Comparison of ENCODE assay signal across 11 cellular contexts in genomic region chr14:101825797-101826196, GRCh38.
DNase-seq lines count a peak whose midpoint lies in the region; ATAC-seq and TF ChIP-seq lines count a peak whose summit lies in the region.
"Had no signal": no experiment of that assay in that cellular context is flagged by ENCODE, and none has a peak within 500 bp of the region (broad histone marks: within the 10 kb centered on the region; RNA-seq: fewer than 3 reads in every experiment).

No MANE protein-coding gene starts in this region.

- no peak for DNase-seq in activated T-cell treated with anti-CD3 and anti-CD28 coated beads, Interleukin-2, amount 50 U/mL, for 72 hours
- DNase-seq in activated T-cell treated with anti-CD3 and anti-CD28 coated beads for 4 hours = no peak
- no peak for DNase-seq in activated CD4-positive, alpha-beta memory T cell treated with anti-CD3 and anti-CD28 coated beads for 36 hours
- DNase-seq in memory B cell (ENCODE audit: low spot score in 2 of 2) = no peak
- DNase-seq in thyroid gland = no peak
- no peak for DNase-seq in effector CD8-positive, alpha-beta T cell (lab: John Stamatoyannopoulos, UW)
- DNase-seq in DMS114 treated with DMSO at 0.1 percent for 48 hours (lab: John Stamatoyannopoulos, UW; ENCODE audit: unreplicated experiment) = no peak
- DNase-seq: amygdala, NCI-H1930 had no signal

- peaks cover 5 to 53% of the 10 kb centered on the region in 2 donors for H3K4me1 ChIP-seq in thyroid gland

- CTCF ChIA-PET in activated CD4-positive, alpha-beta memory T cell treated with anti-CD3 and anti-CD28 coated beads for 36 hours (lab: Charles Lee) = interaction anchor here (0.5 to 5.1 kb wide), 3 partner anchors 14 to 55 kb away, joined by 3 to 59 read pairs (median 14); no protein-coding TSS in a partner anchor

- no peaks in the 10 kb centered on the region for H3K27me3 Mint-ChIP-seq in activated T-cell treated with anti-CD3 and anti-CD28 coated beads, Interleukin-2, amount 50 U/mL, for 72 hours (ENCODE audit: low read depth)
- H3K27me3 Mint-ChIP-seq in activated CD4-positive, alpha-beta memory T cell treated with anti-CD3 and anti-CD28 coated beads for 36 hours = no peaks in the 10 kb centered on the region
- H3K27me3 Mint-ChIP-seq in memory B cell = no peaks in the 10 kb centered on the region

- no peak for ATAC-seq in activated T-cell treated with anti-CD3 and anti-CD28 coated beads, Interleukin-2, amount 50 U/mL, for 72 hours (replicated peaks in 1 of 2)
- ATAC-seq in memory B cell (ENCODE audit: low read depth) (no peak), HG03460 (IDR thresholded peaks at IDR 0.05; ENCODE audit: unreplicated experiment) (no peak)

- POLR2A ChIA-PET in activated CD4-positive, alpha-beta memory T cell treated with anti-CD3 and anti-CD28 coated beads for 36 hours (lab: Charles Lee) = interaction anchor here (1.1 to 5.6 kb wide), 6 partner anchors 9 to 120 kb away, joined by 3 to 229 read pairs (median 44); no protein-coding TSS in a partner anchor

- no peaks in the 10 kb centered on the region for H3K36me3 ChIP-seq in thyroid gland
- H3K36me3 ChIP-seq: prostate gland had no signal

- intact Hi-C loops in activated CD4-positive, alpha-beta memory T cell treated with anti-CD3 and anti-CD28 coated beads for 36 hours (cut with micrococcal nuclease) = loop anchor here (1.0 to 2.0 kb wide), 3 partner anchors 8 to 195 kb away; no protein-coding TSS in a partner anchor
- intact Hi-C loops in thyroid gland (cut with DNase I) = no loop called here

- no peaks in the 10 kb centered on the region for H3K9me3 Mint-ChIP-seq in activated T-cell treated with anti-CD3 and anti-CD28 coated beads, Interleukin-2, amount 50 U/mL, for 72 hours
- no peaks in the 10 kb centered on the region for H3K9me3 Mint-ChIP-seq in activated CD4-positive, alpha-beta memory T cell treated with anti-CD3 and anti-CD28 coated beads for 36 hours
- H3K9me3 Mint-ChIP-seq in memory B cell = no peaks in the 10 kb centered on the region

- H3K27ac Mint-ChIP-seq in activated T-cell treated with anti-CD3 and anti-CD28 coated beads, Interleukin-2, amount 50 U/mL, for 72 hours = peak overlapping the region; percentile 98
- peak overlapping the region; percentile 99 for H3K27ac Mint-ChIP-seq in activated CD4-positive, alpha-beta memory T cell treated with anti-CD3 and anti-CD28 coated beads for 36 hours
- peak overlapping the region; percentile 100 for H3K27ac Mint-ChIP-seq in memory B cell

- TF ChIP-seq CTCF in thyroid gland (IDR thresholded peaks at IDR 0.05) = no peak

- H3K36me3 Mint-ChIP-seq in activated T-cell treated with anti-CD3 and anti-CD28 coated beads, Interleukin-2, amount 50 U/mL, for 72 hours (ENCODE audit: insufficient read depth in 2 of 2) = peaks cover 16 to 46% of the 10 kb centered on the region in 2 donors
- peaks cover 64% of the 10 kb centered on the region for H3K36me3 Mint-ChIP-seq in activated CD4-positive, alpha-beta memory T cell treated with anti-CD3 and anti-CD28 coated beads for 36 hours
- H3K36me3 Mint-ChIP-seq in memory B cell = peaks cover 12% of the 10 kb centered on the region

- H3K4me1 Mint-ChIP-seq in activated T-cell treated with anti-CD3 and anti-CD28 coated beads, Interleukin-2, amount 50 U/mL, for 72 hours (ENCODE audit: low read depth) = peaks cover 95% of the 10 kb centered on the region
- H3K4me1 Mint-ChIP-seq in activated CD4-positive, alpha-beta memory T cell treated with anti-CD3 and anti-CD28 coated beads for 36 hours (ENCODE audit: low read depth) = peaks cover 86% of the 10 kb centered on the region
- peaks cover 47% of the 10 kb centered on the region for H3K4me1 Mint-ChIP-seq in memory B cell

- H3K27ac ChIP-seq in thyroid gland = peak overlapping the region in 2 of 3 donors; percentile 57 to 61

- TF ChIP-seq POLR2A in thyroid gland (IDR thresholded peaks at IDR 0.05) = no peak

- H3K4me3 Mint-ChIP-seq in activated T-cell treated with anti-CD3 and anti-CD28 coated beads, Interleukin-2, amount 50 U/mL, for 72 hours = peak overlapping the region; percentile 75 to 84
- peak overlapping the region; percentile 83 for H3K4me3 Mint-ChIP-seq in activated CD4-positive, alpha-beta memory T cell treated with anti-CD3 and anti-CD28 coated beads for 36 hours
- peak overlapping the region; percentile 70 for H3K4me3 Mint-ChIP-seq in memory B cell

- 87 to 93% methylated on average over 3 of the region's 3 CpGs for WGBS in thyroid gland, 2 donors

- H3K27me3 ChIP-seq in thyroid gland = no peaks in the 10 kb centered on the region

- no peak overlapping the region for H3K4me3 ChIP-seq in thyroid gland (replicated peaks in 1 of 3)
- H3K4me3 ChIP-seq: prostate gland had no signal

- H3K9me3 ChIP-seq in thyroid gland = no peaks in the 10 kb centered on the region
- H3K9me3 ChIP-seq: prostate gland had no signal
